ENCODE assay signal across 11 cellular contexts in the genomic region with DNA sequence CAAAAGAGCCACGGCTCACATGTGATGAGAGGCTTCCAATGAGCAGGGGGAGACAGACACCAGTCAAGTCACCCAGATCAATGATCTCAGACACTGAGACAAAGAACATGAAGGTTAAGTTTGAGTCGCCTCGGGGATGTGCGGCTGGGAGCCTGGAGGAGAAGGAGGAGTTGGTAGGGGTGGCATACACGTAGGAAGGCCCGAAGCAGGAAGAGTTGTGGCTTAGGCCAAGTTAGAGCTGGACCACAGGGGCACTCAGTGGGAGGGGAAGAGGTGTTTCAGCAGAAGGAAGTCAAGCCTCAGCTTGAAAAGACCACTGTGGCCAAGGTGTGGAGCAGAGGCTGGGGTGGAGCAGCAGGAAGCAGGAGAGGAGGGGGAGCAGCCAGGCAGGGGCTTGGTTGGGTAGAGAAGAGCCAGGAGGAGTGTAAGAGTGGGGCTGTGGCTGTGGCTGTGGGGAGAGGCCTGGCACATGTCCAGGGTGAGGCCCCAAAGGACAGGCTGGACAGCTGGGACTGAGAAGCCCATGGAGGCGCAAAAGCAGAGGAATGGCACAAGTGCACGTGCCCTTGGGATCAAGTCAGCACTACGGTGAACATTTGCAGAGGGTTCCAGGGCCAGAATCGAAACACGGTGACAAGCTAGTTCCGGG. TPM values are rescaled to one million over a fixed set of nuclear protein-coding genes. Genes with fewer than 3 reads are reported as not detected.
DNase-seq lines count a peak whose midpoint lies in the region; FAIRE-seq and TF ChIP-seq lines count a peak whose summit lies in the region.
"Had no signal": no experiment of that assay in that cellular context is flagged by ENCODE, and none has a peak within 500 bp of the region (broad histone marks: within the 10 kb centered on the region; RNA-seq: fewer than 3 reads in every experiment).

No MANE protein-coding gene starts in this region.

- H3K4me3 Mint-ChIP-seq in astrocyte (ENCODE audit: unreplicated experiment) (peak overlapping the region; percentile 29), neural crest cell (no peak overlapping the region)

- H2AFZ ChIP-seq in Loucy (ENCODE audit: low read length) (peak overlapping the region; percentile 24; the same call in 1 of the 2 replicates), astrocyte (ENCODE audit: low read depth, low read length) (no peak overlapping the region)

- no peaks in the 10 kb centered on the region for H3K9me2 ChIP-seq in Loucy (replicated peaks; ENCODE audit: low read depth, low read length)

- H3K27ac ChIP-seq in astrocyte (ENCODE audit: low read depth, low read length): no peak overlapping the region
- H3K27ac ChIP-seq: neutrophil had no signal

- no peak for DNase-seq in GM12891 (ENCODE audit: insufficient read length, low spot score)
- no peak for DNase-seq in astrocyte (ENCODE audit: low read depth)
- DNase-seq in neural crest cell (ENCODE audit: low read depth, low spot score): no peak
- no peak for DNase-seq in iPS-NIHi7 (ENCODE audit: extremely low spot score)
- DNase-seq in NCI-H774 (lab: John Stamatoyannopoulos, UW): no peak
- DNase-seq in posterior vena cava (ENCODE audit: low spot score): no peak
- no peak for DNase-seq in NCI-H1105 treated with DMSO at 0.1 percent for 48 hours (lab: John Stamatoyannopoulos, UW)
- DNase-seq: H7, NCI-H2081 had no signal

- H3K36me3 Mint-ChIP-seq in astrocyte (ENCODE audit: low read depth, unreplicated experiment): peaks cover 14% of the 10 kb centered on the region
- no peaks in the 10 kb centered on the region for H3K36me3 Mint-ChIP-seq in neural crest cell (ENCODE audit: low read depth)

- peaks cover 23% of the 10 kb centered on the region for H3K79me2 ChIP-seq in Loucy (ENCODE audit: insufficient read depth, low read length)
- H3K79me2 ChIP-seq in astrocyte (ENCODE audit: insufficient read depth, low read length): no peaks in the 10 kb centered on the region

- H3K27ac Mint-ChIP-seq in astrocyte (ENCODE audit: unreplicated experiment) (no peak overlapping the region), neural crest cell (ENCODE audit: unreplicated experiment) (peak overlapping the region; percentile 89)

- H3F3A ChIP-seq in Loucy (ENCODE audit: low read depth): peaks cover 18% of the 10 kb centered on the region

- H4K20me1 ChIP-seq in Loucy (ENCODE audit: insufficient read depth, low read length, poor library complexity, severe bottlenecking) (no peaks in the 10 kb centered on the region), astrocyte (ENCODE audit: insufficient read depth, low read length) (peaks cover 61% of the 10 kb centered on the region)

- H3K9me3 ChIP-seq in Loucy (ENCODE audit: insufficient read depth, low read depth, low read length): no peaks in the 10 kb centered on the region
- H3K9me3 ChIP-seq in astrocyte (ENCODE audit: insufficient read depth, low read depth, low read length): no peaks in the 10 kb centered on the region
- H3K9me3 ChIP-seq: neutrophil had no signal

- H3K4me2 ChIP-seq in Loucy (ENCODE audit: low read depth, low read length, poor library complexity, severe bottlenecking) (peak overlapping the region; percentile 77), astrocyte (ENCODE audit: low read length) (no peak overlapping the region)

- TF ChIP-seq POLR2A in GM12891 (IDR thresholded peaks at IDR 0.05; ENCODE audit: low read depth, low read length): no peak

- no peaks in the 10 kb centered on the region for H3K27me3 ChIP-seq in Loucy (ENCODE audit: insufficient read depth, low read length, poor library complexity, severe bottlenecking)
- no peaks in the 10 kb centered on the region for H3K27me3 ChIP-seq in astrocyte (ENCODE audit: insufficient read depth, low read length)
- H3K27me3 ChIP-seq: neutrophil had no signal

- TF ChIP-seq CTCF in Loucy (conservative IDR thresholded peaks at IDR 0.05; ENCODE audit: low read length) (no peak), astrocyte (IDR thresholded peaks at IDR 0.05; ENCODE audit: insufficient read depth, low read depth, low read length) (no peak), neural crest cell (conservative IDR thresholded peaks at IDR 0.05) (no peak)

- intact Hi-C loops in posterior vena cava (cut with DNase I): no loop called here

- H3K4me3 ChIP-seq in Loucy (ENCODE audit: low read length, poor library complexity, severe bottlenecking) (peak overlapping the region; percentile 64), astrocyte (ENCODE audit: insufficient read depth, low read depth, low read length) (no peak overlapping the region)

- H3K27me3 Mint-ChIP-seq in astrocyte (ENCODE audit: low read depth, unreplicated experiment): no peaks in the 10 kb centered on the region
- H3K27me3 Mint-ChIP-seq in neural crest cell (ENCODE audit: low read depth): no peaks in the 10 kb centered on the region

- peaks cover 22% of the 10 kb centered on the region for H3K4me1 Mint-ChIP-seq in astrocyte (ENCODE audit: low read depth, unreplicated experiment)
- H3K4me1 Mint-ChIP-seq in neural crest cell: peaks cover 8% of the 10 kb centered on the region

- H3K4me1 ChIP-seq in Loucy (ENCODE audit: insufficient read depth, low read length, poor library complexity, severe bottlenecking): peaks cover 46% of the 10 kb centered on the region
- peaks cover 11% of the 10 kb centered on the region for H3K4me1 ChIP-seq in astrocyte (ENCODE audit: insufficient read depth, low read length)

- FAIRE-seq in GM12891 (lab: Jason Lieb, UNC) (peak; percentile 87), astrocyte (lab: Jason Lieb, UNC) (no peak)

- H3K9ac ChIP-seq in Loucy (ENCODE audit: low read depth, low read length, poor library complexity, severe bottlenecking): peak overlapping the region; percentile 62
- no peak overlapping the region for H3K9ac ChIP-seq in astrocyte (ENCODE audit: low read length)

- H3K36me3 ChIP-seq in Loucy (ENCODE audit: insufficient read depth, low read length) (no peaks in the 10 kb centered on the region), astrocyte (ENCODE audit: insufficient read depth, low read length) (no peaks in the 10 kb centered on the region)

- H3K9me3 Mint-ChIP-seq in astrocyte (ENCODE audit: unreplicated experiment): no peaks in the 10 kb centered on the region
- no peaks in the 10 kb centered on the region for H3K9me3 Mint-ChIP-seq in neural crest cell

TF ChIP-seq in GM12891, 5 proteins besides CTCF, POLR2A, EP300 and RAD21:
- TF ChIP-seq POU2F2 (IDR thresholded peaks at IDR 0.05; ENCODE audit: low read depth, low read length) (no peak), SPI1 (IDR thresholded peaks at IDR 0.05; ENCODE audit: low read depth, low read length) (no peak), POLR2AphosphoS5 (IDR thresholded peaks at IDR 0.05; ENCODE audit: low read depth, low read length) (no peak), TAF1 (IDR thresholded peaks at IDR 0.05; ENCODE audit: low read depth, low read length) (no peak), PAX5 (IDR thresholded peaks at IDR 0.05; ENCODE audit: insufficient read depth, low read length, severe bottlenecking) (no peak)

RNA-seq across cellular contexts. Expression of a gene that starts 27.6 kb away (rescaled TPM):
- 15.6 TPM for polyA plus RNA-seq in GM12891 (2012; ENCODE audit: low read depth, missing spikeins)
- total RNA-seq in astrocyte (49.9 and 53.7 TPM in 2 replicates), neural crest cell (74.8 and 75.5 TPM in 2 replicates), posterior vena cava (10 to 100 TPM; 13.9 to 18.3 TPM)

RNA-seq across cellular contexts. Expression of a gene that starts 58.7 kb away (rescaled TPM):
- polyA plus RNA-seq in GM12891 (2012; ENCODE audit: low read depth, missing spikeins): 34.9 TPM
- 181 and 197 TPM in 2 replicates for total RNA-seq in astrocyte
- total RNA-seq in neural crest cell: 133 and 136 TPM in 2 replicates
- total RNA-seq in posterior vena cava: 10 to 100 TPM; 59.8 to 77.9 TPM
